Comparison of ENCODE assay signal across 1 cellular context in the genomic region with DNA sequence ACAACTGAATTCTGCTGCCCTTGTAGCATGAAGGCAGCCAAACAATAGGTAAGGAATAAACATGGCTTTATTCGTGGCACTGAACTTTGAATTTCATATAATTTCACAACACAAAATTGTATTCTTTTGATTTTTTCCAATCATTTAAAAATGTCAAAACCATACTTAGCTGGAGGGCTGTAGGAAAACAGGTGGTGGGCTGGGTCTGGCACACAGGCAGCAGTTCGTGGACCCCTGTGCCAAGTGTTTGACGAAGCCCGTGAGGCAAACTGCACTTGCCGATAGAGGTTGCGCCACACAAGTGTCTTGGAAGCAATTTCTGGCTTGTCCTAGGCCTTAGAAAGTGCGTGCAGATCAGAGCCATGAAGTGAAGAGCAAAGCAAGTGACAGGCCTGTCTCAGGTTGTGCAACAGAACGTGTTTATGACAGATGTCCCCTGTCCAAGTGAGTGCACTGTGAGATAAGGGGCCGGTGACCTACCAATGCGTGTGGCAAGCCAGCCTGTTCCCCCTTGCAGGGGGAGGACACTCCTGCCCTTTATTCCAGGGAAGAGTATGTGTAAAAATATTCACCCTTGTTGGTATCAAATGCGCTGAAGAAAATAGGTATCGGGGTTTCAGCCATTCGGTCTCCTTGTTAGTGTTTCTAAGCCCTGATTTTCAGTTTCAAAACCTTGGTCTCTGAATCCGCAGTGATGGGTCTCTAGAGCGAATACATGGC.
TF ChIP-seq lines count a peak whose summit lies in the region.

No MANE protein-coding gene starts in this region.

TF ChIP-seq in K562, 482 proteins besides CTCF, POLR2A, EP300 and RAD21 (continued from another document and continues in another):
- TF ChIP-seq, protein P1, sequence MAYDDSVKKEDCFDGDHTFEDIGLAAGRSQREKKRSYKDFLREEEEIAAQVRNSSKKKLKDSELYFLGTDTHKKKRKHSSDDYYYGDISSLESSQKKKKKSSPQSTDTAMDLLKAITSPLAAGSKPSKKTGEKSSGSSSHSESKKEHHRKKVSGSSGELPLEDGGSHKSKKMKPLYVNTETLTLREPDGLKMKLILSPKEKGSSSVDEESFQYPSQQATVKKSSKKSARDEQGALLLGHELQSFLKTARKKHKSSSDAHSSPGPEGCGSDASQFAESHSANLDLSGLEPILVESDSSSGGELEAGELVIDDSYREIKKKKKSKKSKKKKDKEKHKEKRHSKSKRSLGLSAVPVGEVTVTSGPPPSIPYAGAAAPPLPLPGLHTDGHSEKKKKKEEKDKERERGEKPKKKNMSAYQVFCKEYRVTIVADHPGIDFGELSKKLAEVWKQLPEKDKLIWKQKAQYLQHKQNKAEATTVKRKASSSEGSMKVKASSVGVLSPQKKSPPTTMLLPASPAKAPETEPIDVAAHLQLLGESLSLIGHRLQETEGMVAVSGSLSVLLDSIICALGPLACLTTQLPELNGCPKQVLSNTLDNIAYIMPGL (CRISPR knock-in tag; IDR thresholded peaks at IDR 0.05) = no peak
- no peak for TF ChIP-seq CAMTA2 (CRISPR knock-in tag; conservative IDR thresholded peaks at IDR 0.05)
- TF ChIP-seq ZNF165 (CRISPR knock-in tag; IDR thresholded peaks at IDR 0.05; ENCODE audit: borderline replicate concordance) = no peak
- TF ChIP-seq CCAR2 (IDR thresholded peaks at IDR 0.05; ENCODE audit: low read depth, low read length) = no peak
- TF ChIP-seq, protein P2, sequence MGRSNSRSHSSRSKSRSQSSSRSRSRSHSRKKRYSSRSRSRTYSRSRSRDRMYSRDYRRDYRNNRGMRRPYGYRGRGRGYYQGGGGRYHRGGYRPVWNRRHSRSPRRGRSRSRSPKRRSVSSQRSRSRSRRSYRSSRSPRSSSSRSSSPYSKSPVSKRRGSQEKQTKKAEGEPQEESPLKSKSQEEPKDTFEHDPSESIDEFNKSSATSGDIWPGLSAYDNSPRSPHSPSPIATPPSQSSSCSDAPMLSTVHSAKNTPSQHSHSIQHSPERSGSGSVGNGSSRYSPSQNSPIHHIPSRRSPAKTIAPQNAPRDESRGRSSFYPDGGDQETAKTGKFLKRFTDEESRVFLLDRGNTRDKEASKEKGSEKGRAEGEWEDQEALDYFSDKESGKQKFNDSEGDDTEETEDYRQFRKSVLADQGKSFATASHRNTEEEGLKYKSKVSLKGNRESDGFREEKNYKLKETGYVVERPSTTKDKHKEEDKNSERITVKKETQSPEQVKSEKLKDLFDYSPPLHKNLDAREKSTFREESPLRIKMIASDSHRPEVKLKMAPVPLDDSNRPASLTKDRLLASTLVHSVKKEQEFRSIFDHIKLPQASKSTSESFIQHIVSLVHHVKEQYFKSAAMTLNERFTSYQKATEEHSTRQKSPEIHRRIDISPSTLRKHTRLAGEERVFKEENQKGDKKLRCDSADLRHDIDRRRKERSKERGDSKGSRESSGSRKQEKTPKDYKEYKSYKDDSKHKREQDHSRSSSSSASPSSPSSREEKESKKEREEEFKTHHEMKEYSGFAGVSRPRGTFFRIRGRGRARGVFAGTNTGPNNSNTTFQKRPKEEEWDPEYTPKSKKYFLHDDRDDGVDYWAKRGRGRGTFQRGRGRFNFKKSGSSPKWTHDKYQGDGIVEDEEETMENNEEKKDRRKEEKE (IDR thresholded peaks at IDR 0.05; ENCODE audit: borderline replicate concordance in 1 of 2, control insufficient read depth in 1 of 2, low read depth in 2 of 2, low read length in 1 of 2) = no peak
- TF ChIP-seq CC2D1A (IDR thresholded peaks at IDR 0.05) = peak; percentile 76; the same call in 1 of the 2 replicates
- peak; percentile 45; the same call in 1 of the 2 replicates for TF ChIP-seq ZNF24 (IDR thresholded peaks at IDR 0.05)
- TF ChIP-seq DPF2 (IDR thresholded peaks at IDR 0.05) = peak; percentile 95
- no peak for TF ChIP-seq ZNF121 (CRISPR knock-in tag; conservative IDR thresholded peaks at IDR 0.05)
- no peak for TF ChIP-seq TOE1 (IDR thresholded peaks at IDR 0.05; ENCODE audit: borderline replicate concordance)
- TF ChIP-seq TOE1 (CRISPR knock-in tag; IDR thresholded peaks at IDR 0.05; ENCODE audit: borderline replicate concordance, low read depth) = no peak
- TF ChIP-seq ZNF263 (CRISPR knock-in tag; IDR thresholded peaks at IDR 0.05; ENCODE audit: borderline replicate concordance) = no peak
- TF ChIP-seq SNRNP70 (optimal IDR thresholded peaks at IDR 0.05; ENCODE audit: low read depth, low read length) = no peak
- TF ChIP-seq NR1H2 (CRISPR knock-in tag; IDR thresholded peaks at IDR 0.05) = no peak
- TF ChIP-seq ZNF561 (CRISPR knock-in tag; conservative IDR thresholded peaks at IDR 0.05) = no peak
- TF ChIP-seq KLF1 (tag; IDR thresholded peaks at IDR 0.05) = no peak
- no peak for TF ChIP-seq MAFG (tag; conservative IDR thresholded peaks at IDR 0.05)
- no peak for TF ChIP-seq TCF7 (IDR thresholded peaks at IDR 0.05; ENCODE audit: borderline replicate concordance)
- TF ChIP-seq ZNF445 (CRISPR knock-in tag; IDR thresholded peaks at IDR 0.05; ENCODE audit: low read depth) = no peak
- TF ChIP-seq DDX20 (tag; IDR thresholded peaks at IDR 0.05; ENCODE audit: low read depth) = no peak
- TF ChIP-seq ESRRA (IDR thresholded peaks at IDR 0.05; ENCODE audit: borderline replicate concordance, low read depth) = peak; percentile 37; the same call in 1 of the 2 replicates
- peak; percentile 77 for TF ChIP-seq DACH1 (IDR thresholded peaks at IDR 0.05; ENCODE audit: partially characterized antibody)
- no peak for TF ChIP-seq ZNF830 (CRISPR knock-in tag; IDR thresholded peaks at IDR 0.05)
- TF ChIP-seq U2AF1 (optimal IDR thresholded peaks at IDR 0.05; ENCODE audit: low read depth, low read length) = no peak
- peak; percentile 39 to 64; a peak in 1 of 4 replicates for TF ChIP-seq SIN3A (IDR thresholded peaks at IDR 0.05; ENCODE audit: borderline replicate concordance in 2 of 2, control insufficient read depth in 1 of 2, low read depth in 2 of 2, low read length in 2 of 2)
- TF ChIP-seq FUS (optimal IDR thresholded peaks at IDR 0.05; ENCODE audit: low read depth, low read length) = no peak
- 0 out of 2 replicates have a peak, but pooled peaks have one; percentile 16 for TF ChIP-seq EHMT2 (IDR thresholded peaks at IDR 0.05)
- no peak for TF ChIP-seq ETV6 (IDR thresholded peaks at IDR 0.05; ENCODE audit: borderline replicate concordance in 1 of 2, low read depth in 2 of 2, low read length in 1 of 2)
- TF ChIP-seq ETV6 (CRISPR knock-in tag; IDR thresholded peaks at IDR 0.05; ENCODE audit: borderline replicate concordance) = no peak
- TF ChIP-seq SMARCC2 (IDR thresholded peaks at IDR 0.05; ENCODE audit: low read depth) = peak; percentile 70; the same call in 1 of the 2 replicates
- no peak for TF ChIP-seq CBFB (CRISPR knock-in tag; IDR thresholded peaks at IDR 0.05)
- TF ChIP-seq DIDO1 (tag; IDR thresholded peaks at IDR 0.05; ENCODE audit: low read depth) = no peak
- TF ChIP-seq POLR2H (tag; IDR thresholded peaks at IDR 0.05; ENCODE audit: low read depth) = no peak
- no peak for TF ChIP-seq HDGF (IDR thresholded peaks at IDR 0.05)
- TF ChIP-seq PML (IDR thresholded peaks at IDR 0.05; ENCODE audit: low read length) = peak; percentile 92
- peak; percentile 92 for TF ChIP-seq CBFA2T2 (conservative IDR thresholded peaks at IDR 0.05)
- no peak for TF ChIP-seq ATF1 (CRISPR knock-in tag; IDR thresholded peaks at IDR 0.05)
- peak; percentile 81 for TF ChIP-seq ATF1 (tag; IDR thresholded peaks at IDR 0.05)
- TF ChIP-seq, protein P3, sequence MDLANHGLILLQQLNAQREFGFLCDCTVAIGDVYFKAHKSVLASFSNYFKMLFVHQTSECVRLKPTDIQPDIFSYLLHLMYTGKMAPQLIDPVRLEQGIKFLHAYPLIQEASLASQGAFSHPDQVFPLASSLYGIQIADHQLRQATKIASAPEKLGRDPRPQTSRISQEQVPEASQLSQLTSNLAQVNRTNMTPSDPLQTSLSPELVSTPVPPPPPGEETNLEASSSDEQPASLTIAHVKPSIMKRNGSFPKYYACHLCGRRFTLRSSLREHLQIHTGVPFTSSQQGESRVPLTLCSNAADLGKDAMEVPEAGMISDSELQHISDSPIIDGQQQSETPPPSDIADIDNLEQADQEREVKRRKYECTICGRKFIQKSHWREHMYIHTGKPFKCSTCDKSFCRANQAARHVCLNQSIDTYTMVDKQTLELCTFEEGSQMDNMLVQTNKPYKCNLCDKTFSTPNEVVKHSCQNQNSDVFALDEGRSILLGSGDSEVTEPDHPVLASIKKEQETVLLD (IDR thresholded peaks at IDR 0.05) = peak; percentile 63; the same call in 1 of the 2 replicates
- no peak for TF ChIP-seq RBBP5 (IDR thresholded peaks at IDR 0.05; ENCODE audit: borderline replicate concordance, insufficient read depth, low read length, poor library complexity, severe bottlenecking)
- TF ChIP-seq, protein P4, sequence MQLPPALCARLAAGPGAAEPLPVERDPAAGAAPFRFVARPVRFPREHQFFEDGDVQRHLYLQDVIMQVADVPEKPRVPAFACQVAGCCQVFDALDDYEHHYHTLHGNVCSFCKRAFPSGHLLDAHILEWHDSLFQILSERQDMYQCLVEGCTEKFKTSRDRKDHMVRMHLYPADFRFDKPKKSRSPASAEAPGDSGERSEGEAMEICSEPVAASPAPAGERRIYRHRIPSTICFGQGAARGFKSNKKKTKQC (CRISPR knock-in tag; IDR thresholded peaks at IDR 0.05) = no peak
- peak; percentile 16; the same call in 1 of the 2 replicates for TF ChIP-seq CBX1 (IDR thresholded peaks at IDR 0.05; ENCODE audit: low read depth)
- TF ChIP-seq, protein P5, sequence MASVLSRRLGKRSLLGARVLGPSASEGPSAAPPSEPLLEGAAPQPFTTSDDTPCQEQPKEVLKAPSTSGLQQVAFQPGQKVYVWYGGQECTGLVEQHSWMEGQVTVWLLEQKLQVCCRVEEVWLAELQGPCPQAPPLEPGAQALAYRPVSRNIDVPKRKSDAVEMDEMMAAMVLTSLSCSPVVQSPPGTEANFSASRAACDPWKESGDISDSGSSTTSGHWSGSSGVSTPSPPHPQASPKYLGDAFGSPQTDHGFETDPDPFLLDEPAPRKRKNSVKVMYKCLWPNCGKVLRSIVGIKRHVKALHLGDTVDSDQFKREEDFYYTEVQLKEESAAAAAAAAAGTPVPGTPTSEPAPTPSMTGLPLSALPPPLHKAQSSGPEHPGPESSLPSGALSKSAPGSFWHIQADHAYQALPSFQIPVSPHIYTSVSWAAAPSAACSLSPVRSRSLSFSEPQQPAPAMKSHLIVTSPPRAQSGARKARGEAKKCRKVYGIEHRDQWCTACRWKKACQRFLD (CRISPR knock-in tag; IDR thresholded peaks at IDR 0.05) = no peak
- TF ChIP-seq KAT8 (IDR thresholded peaks at IDR 0.05; ENCODE audit: low read depth) = no peak
- peak; percentile 93 for TF ChIP-seq TAL1 (IDR thresholded peaks at IDR 0.05)
- TF ChIP-seq, protein P6, sequence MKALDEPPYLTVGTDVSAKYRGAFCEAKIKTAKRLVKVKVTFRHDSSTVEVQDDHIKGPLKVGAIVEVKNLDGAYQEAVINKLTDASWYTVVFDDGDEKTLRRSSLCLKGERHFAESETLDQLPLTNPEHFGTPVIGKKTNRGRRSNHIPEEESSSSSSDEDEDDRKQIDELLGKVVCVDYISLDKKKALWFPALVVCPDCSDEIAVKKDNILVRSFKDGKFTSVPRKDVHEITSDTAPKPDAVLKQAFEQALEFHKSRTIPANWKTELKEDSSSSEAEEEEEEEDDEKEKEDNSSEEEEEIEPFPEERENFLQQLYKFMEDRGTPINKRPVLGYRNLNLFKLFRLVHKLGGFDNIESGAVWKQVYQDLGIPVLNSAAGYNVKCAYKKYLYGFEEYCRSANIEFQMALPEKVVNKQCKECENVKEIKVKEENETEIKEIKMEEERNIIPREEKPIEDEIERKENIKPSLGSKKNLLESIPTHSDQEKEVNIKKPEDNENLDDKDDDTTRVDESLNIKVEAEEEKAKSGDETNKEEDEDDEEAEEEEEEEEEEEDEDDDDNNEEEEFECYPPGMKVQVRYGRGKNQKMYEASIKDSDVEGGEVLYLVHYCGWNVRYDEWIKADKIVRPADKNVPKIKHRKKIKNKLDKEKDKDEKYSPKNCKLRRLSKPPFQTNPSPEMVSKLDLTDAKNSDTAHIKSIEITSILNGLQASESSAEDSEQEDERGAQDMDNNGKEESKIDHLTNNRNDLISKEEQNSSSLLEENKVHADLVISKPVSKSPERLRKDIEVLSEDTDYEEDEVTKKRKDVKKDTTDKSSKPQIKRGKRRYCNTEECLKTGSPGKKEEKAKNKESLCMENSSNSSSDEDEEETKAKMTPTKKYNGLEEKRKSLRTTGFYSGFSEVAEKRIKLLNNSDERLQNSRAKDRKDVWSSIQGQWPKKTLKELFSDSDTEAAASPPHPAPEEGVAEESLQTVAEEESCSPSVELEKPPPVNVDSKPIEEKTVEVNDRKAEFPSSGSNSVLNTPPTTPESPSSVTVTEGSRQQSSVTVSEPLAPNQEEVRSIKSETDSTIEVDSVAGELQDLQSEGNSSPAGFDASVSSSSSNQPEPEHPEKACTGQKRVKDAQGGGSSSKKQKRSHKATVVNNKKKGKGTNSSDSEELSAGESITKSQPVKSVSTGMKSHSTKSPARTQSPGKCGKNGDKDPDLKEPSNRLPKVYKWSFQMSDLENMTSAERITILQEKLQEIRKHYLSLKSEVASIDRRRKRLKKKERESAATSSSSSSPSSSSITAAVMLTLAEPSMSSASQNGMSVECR (CRISPR knock-in tag; IDR thresholded peaks at IDR 0.05) = peak; percentile 53; the same call in 1 of the 2 replicates
- no peak for TF ChIP-seq XRCC4 (IDR thresholded peaks at IDR 0.05; ENCODE audit: extremely low read depth, insufficient read depth, insufficient read length)
- TF ChIP-seq ZNF644 (tag; IDR thresholded peaks at IDR 0.05; ENCODE audit: low read depth) = 0 out of 2 replicates have a peak, but pooled peaks have one; percentile 43
- TF ChIP-seq, protein P7, sequence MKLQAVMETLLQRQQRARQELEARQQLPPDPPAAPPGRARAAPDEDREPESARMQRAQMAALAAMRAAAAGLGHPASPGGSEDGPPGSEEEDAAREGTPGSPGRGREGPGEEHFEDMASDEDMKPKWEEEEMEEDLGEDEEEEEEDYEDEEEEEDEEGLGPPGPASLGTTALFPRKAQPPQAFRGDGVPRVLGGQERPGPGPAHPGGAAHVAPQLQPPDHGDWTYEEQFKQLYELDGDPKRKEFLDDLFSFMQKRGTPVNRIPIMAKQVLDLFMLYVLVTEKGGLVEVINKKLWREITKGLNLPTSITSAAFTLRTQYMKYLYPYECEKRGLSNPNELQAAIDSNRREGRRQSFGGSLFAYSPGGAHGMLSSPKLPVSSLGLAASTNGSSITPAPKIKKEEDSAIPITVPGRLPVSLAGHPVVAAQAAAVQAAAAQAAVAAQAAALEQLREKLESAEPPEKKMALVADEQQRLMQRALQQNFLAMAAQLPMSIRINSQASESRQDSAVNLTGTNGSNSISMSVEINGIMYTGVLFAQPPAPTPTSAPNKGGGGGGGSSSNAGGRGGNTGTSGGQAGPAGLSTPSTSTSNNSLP (IDR thresholded peaks at IDR 0.05; ENCODE audit: borderline replicate concordance, low read depth, low read length) = no peak; the same call in 1 of the 2 replicates
- TF ChIP-seq ZFP36 (IDR thresholded peaks at IDR 0.05; ENCODE audit: low read depth, low read length, partially characterized antibody) = no peak
- TF ChIP-seq MCM5 (IDR thresholded peaks at IDR 0.05; ENCODE audit: low read depth) = no peak
